11 cellular contexts compared by ENCODE assay signal in the genomic region with DNA sequence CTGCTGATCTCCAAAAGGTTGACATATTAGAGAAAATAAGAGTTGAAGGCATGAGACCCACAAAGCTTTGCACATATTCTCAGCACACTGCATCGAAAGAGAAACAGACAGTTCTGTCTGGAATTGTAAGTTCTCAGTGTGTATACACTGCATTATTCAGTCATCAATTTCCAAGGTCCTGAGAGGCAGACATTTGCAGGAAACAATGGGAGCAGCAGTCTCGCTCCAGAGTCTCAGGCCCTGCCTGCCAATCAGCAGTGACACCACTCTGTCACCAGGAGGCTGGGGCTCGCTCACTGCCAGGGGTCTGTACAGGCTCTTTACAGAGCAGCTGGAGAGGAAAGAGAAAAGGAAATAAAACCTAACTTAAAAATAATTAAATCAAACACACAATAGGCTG. TPM values are rescaled to one million over a fixed set of nuclear protein-coding genes. Genes with fewer than 3 reads are reported as not detected.
DNase-seq lines count a peak whose midpoint lies in the region; ATAC-seq and TF ChIP-seq lines count a peak whose summit lies in the region.
"Had no signal": no experiment of that assay in that cellular context is flagged by ENCODE, and none has a peak within 500 bp of the region (broad histone marks: within the 10 kb centered on the region; RNA-seq: fewer than 3 reads in every experiment).

No MANE protein-coding gene starts in this region.

- no peak for DNase-seq in activated CD4-positive, alpha-beta T cell treated with anti-CD3 and anti-CD28 coated beads for 36 hours
- DNase-seq in activated CD4-positive, alpha-beta T cell treated with anti-CD3 and anti-CD28 coated beads for 4 hours, result no peak
- DNase-seq in SHP77 treated with DMSO at 0.1 percent for 48 hours (lab: John Stamatoyannopoulos, UW), result peak; percentile 19
- DNase-seq in inferior parietal cortex (ENCODE audit: extremely low spot score), result peak; percentile 43
- peak; percentile 74 for DNase-seq in superior temporal gyrus (ENCODE audit: extremely low spot score)
- DNase-seq in left lung, result no peak
- DNase-seq in NK-92 treated with Interleukin-12 subunit alpha and Interleukin-12 subunit beta, amount 100 ng/mL, for 24 hours (lab: John Stamatoyannopoulos, UW), result no peak
- DNase-seq in activated T-helper 1 cell treated with anti-CD3 and anti-CD28 coated beads, Interleukin-12 subunit alpha, Interleukin-12 subunit beta, Interleukin-2, Interleukin-4 antibody, amounts not matched to agents 30 ng/mL and 10 ng/mL and 1 ng/mL, durations not matched to agents 14 hours and 24 hours and 36 hours (ENCODE audit: low spot score), result no peak
- DNase-seq: activated naive CD4-positive, alpha-beta T cell treated with anti-CD3 and anti-CD28 coated beads, Interleukin-2, amount 50 U/mL, for 16 hours had no signal

- no peaks in the 10 kb centered on the region for H3K27me3 Mint-ChIP-seq in activated CD4-positive, alpha-beta T cell treated with anti-CD3 and anti-CD28 coated beads for 36 hours
- H3K27me3 Mint-ChIP-seq in activated T-helper 1 cell treated with anti-CD3 and anti-CD28 coated beads, Interleukin-12 subunit alpha, Interleukin-12 subunit beta, Interleukin-2, Interleukin-4 antibody, amounts not matched to agents 30 ng/mL and 10 ng/mL and 1 ng/mL, durations not matched to agents 14 hours and 24 hours and 36 hours (ENCODE audit: insufficient read depth), result peaks cover 10% of the 10 kb centered on the region

- CTCF ChIA-PET in activated CD4-positive, alpha-beta T cell treated with anti-CD3 and anti-CD28 coated beads for 36 hours (lab: Charles Lee), result interaction anchor here (0.8 to 1.0 kb wide), 2 partner anchors 9 to 153 kb away, joined by 4 read pairs; no protein-coding TSS in a partner anchor

- TF ChIP-seq CTCF in left lung (IDR thresholded peaks at IDR 0.05), result no peak

- H3K36me3 ChIP-seq in left lung, result no peaks in the 10 kb centered on the region

- peaks cover 30% of the 10 kb centered on the region for H3K4me1 Mint-ChIP-seq in activated CD4-positive, alpha-beta T cell treated with anti-CD3 and anti-CD28 coated beads for 36 hours
- peaks cover 6% of the 10 kb centered on the region for H3K4me1 Mint-ChIP-seq in activated T-helper 1 cell treated with anti-CD3 and anti-CD28 coated beads, Interleukin-12 subunit alpha, Interleukin-12 subunit beta, Interleukin-2, Interleukin-4 antibody, amounts not matched to agents 30 ng/mL and 10 ng/mL and 1 ng/mL, durations not matched to agents 14 hours and 24 hours and 36 hours (ENCODE audit: low read depth)

- no peak overlapping the region for H3K27ac Mint-ChIP-seq in activated CD4-positive, alpha-beta T cell treated with anti-CD3 and anti-CD28 coated beads for 36 hours
- no peak overlapping the region for H3K27ac Mint-ChIP-seq in activated T-helper 1 cell treated with anti-CD3 and anti-CD28 coated beads, Interleukin-12 subunit alpha, Interleukin-12 subunit beta, Interleukin-2, Interleukin-4 antibody, amounts not matched to agents 30 ng/mL and 10 ng/mL and 1 ng/mL, durations not matched to agents 14 hours and 24 hours and 36 hours

- peaks cover 15% of the 10 kb centered on the region for H3K36me3 Mint-ChIP-seq in activated CD4-positive, alpha-beta T cell treated with anti-CD3 and anti-CD28 coated beads for 36 hours (ENCODE audit: low read depth)
- no peaks in the 10 kb centered on the region for H3K36me3 Mint-ChIP-seq in activated T-helper 1 cell treated with anti-CD3 and anti-CD28 coated beads, Interleukin-12 subunit alpha, Interleukin-12 subunit beta, Interleukin-2, Interleukin-4 antibody, amounts not matched to agents 30 ng/mL and 10 ng/mL and 1 ng/mL, durations not matched to agents 14 hours and 24 hours and 36 hours (ENCODE audit: low read depth)

- POLR2A ChIA-PET in activated CD4-positive, alpha-beta T cell treated with anti-CD3 and anti-CD28 coated beads for 36 hours (lab: Charles Lee), result no interaction called here

- H3K4me1 ChIP-seq in left lung, result peaks cover under 1 to 3% of the 10 kb centered on the region in 2 donors

- no peak overlapping the region for H3K4me3 Mint-ChIP-seq in activated CD4-positive, alpha-beta T cell treated with anti-CD3 and anti-CD28 coated beads for 36 hours
- H3K4me3 Mint-ChIP-seq in activated T-helper 1 cell treated with anti-CD3 and anti-CD28 coated beads, Interleukin-12 subunit alpha, Interleukin-12 subunit beta, Interleukin-2, Interleukin-4 antibody, amounts not matched to agents 30 ng/mL and 10 ng/mL and 1 ng/mL, durations not matched to agents 14 hours and 24 hours and 36 hours, result no peak overlapping the region

- no peaks in the 10 kb centered on the region for H3K9me3 ChIP-seq in left lung

- H3K27ac ChIP-seq in left lung, result no peak overlapping the region
- H3K27ac ChIP-seq: KMS-11, skin epidermis had no signal

- H3K27me3 ChIP-seq in left lung, result no peaks in the 10 kb centered on the region

- no peak overlapping the region for H3K4me3 ChIP-seq in left lung
- H3K4me3 ChIP-seq: skin epidermis had no signal

- intact Hi-C loops in activated CD4-positive, alpha-beta T cell treated with anti-CD3 and anti-CD28 coated beads for 36 hours (cut with DNase I, micrococcal nuclease), result no loop called here
- intact Hi-C loops in left lung (cut with DNase I), result no loop called here
- intact Hi-C loops in activated T-helper 1 cell treated with anti-CD3 and anti-CD28 coated beads, Interleukin-12 subunit alpha, Interleukin-12 subunit beta, Interleukin-2, Interleukin-4 antibody, amounts not matched to agents 30 ng/mL and 10 ng/mL and 1 ng/mL, durations not matched to agents 14 hours and 24 hours and 36 hours (cut with micrococcal nuclease), result no loop called here

- H3K9me3 Mint-ChIP-seq in activated CD4-positive, alpha-beta T cell treated with anti-CD3 and anti-CD28 coated beads for 36 hours (ENCODE audit: low read depth), result no peaks in the 10 kb centered on the region
- no peaks in the 10 kb centered on the region for H3K9me3 Mint-ChIP-seq in activated T-helper 1 cell treated with anti-CD3 and anti-CD28 coated beads, Interleukin-12 subunit alpha, Interleukin-12 subunit beta, Interleukin-2, Interleukin-4 antibody, amounts not matched to agents 30 ng/mL and 10 ng/mL and 1 ng/mL, durations not matched to agents 14 hours and 24 hours and 36 hours

- ATAC-seq in activated CD4-positive, alpha-beta T cell treated with anti-CD3 and anti-CD28 coated beads for 36 hours, result peak; percentile 44
- no peak for ATAC-seq in left lung

RNA-seq across cellular contexts. Expression of gene JAZF1, which starts 36.3 kb away (rescaled TPM):
- total RNA-seq in activated CD4-positive, alpha-beta T cell treated with anti-CD3 and anti-CD28 coated beads for 36 hours, result 1 to 10 TPM; 5.2 to 6.9 TPM
- 10 to 100 TPM; 13.6 to 18.2 TPM for total RNA-seq in left lung
- 6.2 and 9.8 TPM in 2 replicates for total RNA-seq in activated T-helper 1 cell treated with anti-CD3 and anti-CD28 coated beads, Interleukin-12 subunit alpha, Interleukin-12 subunit beta, Interleukin-2, Interleukin-4 antibody, amounts not matched to agents 30 ng/mL and 10 ng/mL and 1 ng/mL, durations not matched to agents 14 hours and 24 hours and 36 hours

Comparison
In these comparisons a context has a peak if more than half of its experiments do, and no peak if none do; other contexts are left out.
1. DNase-seq: peak in SHP77 treated with DMSO at 0.1 percent for 48 hours (single experiment), inferior parietal cortex (single experiment) and superior temporal gyrus (single experiment); none in activated CD4-positive, alpha-beta T cell treated with anti-CD3 and anti-CD28 coated beads for 36 hours (single experiment), activated CD4-positive, alpha-beta T cell treated with anti-CD3 and anti-CD28 coated beads for 4 hours (0 of 2), left lung (0 of 2), NK-92 treated with Interleukin-12 subunit alpha and Interleukin-12 subunit beta, amount 100 ng/mL, for 24 hours (single experiment) and activated T-helper 1 cell treated with anti-CD3 and anti-CD28 coated beads, Interleukin-12 subunit alpha, Interleukin-12 subunit beta, Interleukin-2, Interleukin-4 antibody, amounts not matched to agents 30 ng/mL and 10 ng/mL and 1 ng/mL, durations not matched to agents 14 hours and 24 hours and 36 hours (single experiment).